Comparison of ENCODE assay signal across 25 cellular contexts in genomic region chr7:154638286-154638685, GRCh38.
"Had no signal": no experiment of that assay in that cellular context is flagged by ENCODE, and none has a peak within 500 bp of the region (broad histone marks: within the 10 kb centered on the region; RNA-seq: fewer than 3 reads in every experiment).

No MANE protein-coding gene starts in this region.

- H3K4me1 ChIP-seq: left lung, neural progenitor cell, right atrium auricular region, right lobe of liver, tibial nerve, uterus had no signal

- H3K9me3 Mint-ChIP-seq: neural progenitor cell had no signal

- H3K9ac ChIP-seq: neural progenitor cell had no signal

- H3K4me3 Mint-ChIP-seq: immature natural killer cell; mesothelial cell of epicardium; natural killer cell; nephron progenitor cell; neural progenitor cell; stimulated activated naive CD8-positive, alpha-beta T cell treated with anti-CD3 and anti-CD28 coated beads, Interleukin-15, Interleukin-2, amounts not matched to agents 100 ng/mL and 50 ng/mL, for 24 hours; type B pancreatic cell had no signal

- H3K27me3 Mint-ChIP-seq: naive B cell; progenitor cell of endocrine pancreas; stimulated activated naive CD8-positive, alpha-beta T cell treated with anti-CD3 and anti-CD28 coated beads, Interleukin-15, Interleukin-2, amounts not matched to agents 100 ng/mL and 50 ng/mL, for 24 hours; type B pancreatic cell had no signal

- H3K4me2 ChIP-seq: neural progenitor cell, smooth muscle cell had no signal

- H3K4me1 Mint-ChIP-seq: immature natural killer cell, mesothelial cell of epicardium, naive B cell, natural killer cell, neural progenitor cell had no signal

- H3K27me3 ChIP-seq: left lung, neural progenitor cell, neutrophil, ovary, right atrium auricular region, right lobe of liver, tibial nerve, uterus had no signal

- H3K36me3 ChIP-seq: left lung, neural progenitor cell, neutrophil, ovary, right atrium auricular region, right lobe of liver, tibial nerve, uterus had no signal

- H2AFZ ChIP-seq: neural progenitor cell had no signal

- ATAC-seq: left lung, natural killer cell, right lobe of liver had no signal

- FAIRE-seq: islet of Langerhans had no signal

- DNase-seq: immature natural killer cell; left lung; mesendoderm; naive B cell; natural killer cell; nephron progenitor cell; occipital lobe; ovary; right lobe of liver; stimulated activated CD4-positive, alpha-beta T cell treated with anti-CD3 and anti-CD28 coated beads, Interleukin-2, amount 100 ng/mL, for 24 hours; stimulated activated CD4-positive, alpha-beta T cell treated with anti-CD3 and anti-CD28 coated beads, Interleukin-4, amount 100 ng/mL, for 1 hour; stimulated activated naive CD4-positive, alpha-beta T cell; substantia nigra; uterus had no signal

- H3K27ac Mint-ChIP-seq: immature natural killer cell; mesothelial cell of epicardium; naive B cell; natural killer cell; nephron progenitor cell; neural progenitor cell; progenitor cell of endocrine pancreas; stimulated activated naive CD8-positive, alpha-beta T cell treated with anti-CD3 and anti-CD28 coated beads, Interleukin-15, Interleukin-2, amounts not matched to agents 100 ng/mL and 50 ng/mL, for 24 hours; type B pancreatic cell had no signal

- H3K36me3 Mint-ChIP-seq: immature natural killer cell, mesothelial cell of epicardium, naive B cell, natural killer cell, neural progenitor cell, type B pancreatic cell had no signal

- H3K27ac ChIP-seq: left lung, neural progenitor cell, neutrophil, ovary, right atrium auricular region, right lobe of liver, tibial nerve, uterus had no signal

- H3K4me3 ChIP-seq: left lung, lung, neural progenitor cell, ovary, right atrium auricular region, right lobe of liver, smooth muscle cell, tibial nerve, uterus had no signal

- H3K9me3 ChIP-seq: neutrophil, right lobe of liver, uterus had no signal
